ENCODE assay signal across 24 cellular contexts in genomic region chr7:151483700-151483960, GRCh38. TPM values are rescaled to one million over a fixed set of nuclear protein-coding genes. Genes with fewer than 3 reads are reported as not detected.
"Had no signal": no experiment of that assay in that cellular context is flagged by ENCODE, and none has a peak within 500 bp of the region (broad histone marks: within the 10 kb centered on the region; RNA-seq: fewer than 3 reads in every experiment).

No MANE protein-coding gene starts in this region.

- H3K9ac ChIP-seq: SK-N-SH had no signal

- H3K4me3 ChIP-seq: skin epidermis, suprapubic skin, upper lobe of left lung had no signal

- H3K9me3 ChIP-seq: SK-N-SH, suprapubic skin, upper lobe of left lung had no signal

- H3K9me3 Mint-ChIP-seq: activated CD4-positive, alpha-beta memory T cell treated with anti-CD3 and anti-CD28 coated beads, Interleukin-2, amount 10 ng/mL, durations not matched to agents 7 days and 5 days; activated naive CD8-positive, alpha-beta T cell treated with anti-CD3 and anti-CD28 coated beads, Interleukin-2, amount 10 ng/mL, durations not matched to agents 7 days and 5 days; brain; dendritic cell treated with granulocyte-macrophage colony-stimulating factor and Interleukin-4, amounts not matched to agents 40 ng/mL and 50 ng/mL, for 4 days; nephron; stimulated activated naive CD8-positive, alpha-beta T cell treated with anti-CD3 and anti-CD28 coated beads, Interleukin-15, Interleukin-2, amounts not matched to agents 100 ng/mL and 50 ng/mL, for 24 hours; T-cell had no signal

- DNase-seq: activated CD4-positive, alpha-beta memory T cell treated with anti-CD3 and anti-CD28 coated beads, Interleukin-2, amount 10 ng/mL, durations not matched to agents 7 days and 5 days; activated CD4-positive, alpha-beta T cell treated with anti-CD3 and anti-CD28 coated beads for 4 hours; activated naive CD4-positive, alpha-beta T cell; activated naive CD8-positive, alpha-beta T cell treated with anti-CD3 and anti-CD28 coated beads, Interleukin-2, amount 10 ng/mL, durations not matched to agents 7 days and 5 days; cerebellar nuclear complex; erythroblast; hippocampal formation; occipital lobe; right cardiac atrium; SK-N-SH; stimulated activated CD4-positive, alpha-beta T cell treated with anti-CD3 and anti-CD28 coated beads, Interleukin-4, amount 100 ng/mL, for 4 hours; stimulated activated CD8-positive, alpha-beta memory T cell treated with anti-CD3 and anti-CD28 coated beads, Interleukin-4, amount 100 ng/mL, for 48 hours; T-cell; upper lobe of left lung had no signal

- H3K27me3 Mint-ChIP-seq: activated CD4-positive, alpha-beta memory T cell treated with anti-CD3 and anti-CD28 coated beads, Interleukin-2, amount 10 ng/mL, durations not matched to agents 7 days and 5 days; activated naive CD8-positive, alpha-beta T cell treated with anti-CD3 and anti-CD28 coated beads, Interleukin-2, amount 10 ng/mL, durations not matched to agents 7 days and 5 days; brain; dendritic cell treated with granulocyte-macrophage colony-stimulating factor and Interleukin-4, amounts not matched to agents 40 ng/mL and 50 ng/mL, for 4 days; progenitor cell of endocrine pancreas; stimulated activated naive CD8-positive, alpha-beta T cell treated with anti-CD3 and anti-CD28 coated beads, Interleukin-15, Interleukin-2, amounts not matched to agents 100 ng/mL and 50 ng/mL, for 24 hours; T-cell had no signal

- H3K27me3 ChIP-seq: suprapubic skin, upper lobe of left lung had no signal

- H3K4me3 Mint-ChIP-seq: activated CD4-positive, alpha-beta memory T cell treated with anti-CD3 and anti-CD28 coated beads, Interleukin-2, amount 10 ng/mL, durations not matched to agents 7 days and 5 days; activated naive CD8-positive, alpha-beta T cell treated with anti-CD3 and anti-CD28 coated beads, Interleukin-2, amount 10 ng/mL, durations not matched to agents 7 days and 5 days; brain; dendritic cell treated with granulocyte-macrophage colony-stimulating factor and Interleukin-4, amounts not matched to agents 40 ng/mL and 50 ng/mL, for 4 days; nephron; stimulated activated naive CD8-positive, alpha-beta T cell treated with anti-CD3 and anti-CD28 coated beads, Interleukin-15, Interleukin-2, amounts not matched to agents 100 ng/mL and 50 ng/mL, for 24 hours; T-cell had no signal

- ATAC-seq: left lobe of liver, right cardiac atrium, T-cell had no signal

- H3K27ac Mint-ChIP-seq: dendritic cell treated with granulocyte-macrophage colony-stimulating factor and Interleukin-4, amounts not matched to agents 40 ng/mL and 50 ng/mL, for 4 days; stimulated activated naive CD8-positive, alpha-beta T cell treated with anti-CD3 and anti-CD28 coated beads, Interleukin-15, Interleukin-2, amounts not matched to agents 100 ng/mL and 50 ng/mL, for 24 hours; T-cell had no signal

- H3K27ac ChIP-seq: suprapubic skin, upper lobe of left lung had no signal

- H3K4me2 ChIP-seq: SK-N-SH had no signal

RNA-seq across cellular contexts. Expression of gene CRYGN, which starts 43.7 kb away (rescaled TPM):
- total RNA-seq: glomerular endothelial cell, left lobe of liver, lung microvascular endothelial cell, occipital lobe, suprapubic skin had no signal
